ENCODE assay signal across 16 cellular contexts in genomic region chr6:147384737-147385710, GRCh38.
DNase-seq lines count a peak whose midpoint lies in the region; ATAC-seq and TF ChIP-seq lines count a peak whose summit lies in the region.
"Had no signal": no experiment of that assay in that cellular context is flagged by ENCODE, and none has a peak within 500 bp of the region (broad histone marks: within the 10 kb centered on the region; RNA-seq: fewer than 3 reads in every experiment).

No MANE protein-coding gene starts in this region.

- H3K4me3 ChIP-seq in mesenchymal stem cell (ENCODE audit: insufficient read depth in 1 of 2, low read depth in 1 of 2, low read length in 2 of 2): no peak overlapping the region
- no peak overlapping the region for H3K4me3 ChIP-seq in left ventricle myocardium inferior
- no peak overlapping the region for H3K4me3 ChIP-seq in dorsolateral prefrontal cortex
- H3K4me3 ChIP-seq: SK-N-MC had no signal

- H3K4me2 ChIP-seq in mesenchymal stem cell (ENCODE audit: low read length, poor library complexity, severe bottlenecking): no peak overlapping the region

- H3K4me1 ChIP-seq in mesenchymal stem cell (ENCODE audit: control insufficient read depth, insufficient read depth, low read depth, low read length): peaks cover 1% of the 10 kb centered on the region
- no peaks in the 10 kb centered on the region for H3K4me1 ChIP-seq in left ventricle myocardium inferior

- no peak for DNase-seq in activated CD4-positive, alpha-beta T cell treated with anti-CD3 and anti-CD28 coated beads for 36 hours
- DNase-seq in activated CD4-positive, alpha-beta T cell treated with anti-CD3 and anti-CD28 coated beads, Interleukin-2, amount 50 U/mL, for 48 hours: no peak
- DNase-seq in mesenchymal stem cell: peak; percentile 5
- no peak for DNase-seq in left ventricle myocardium inferior
- no peak for DNase-seq in GM13976 (ENCODE audit: low spot score)
- no peak for DNase-seq in dorsolateral prefrontal cortex
- DNase-seq: activated CD4-positive, alpha-beta T cell treated with anti-CD3 and anti-CD28 coated beads for 1 hour; Calu3; HCEC 1CT; NCI-H146; NCI-H774 had no signal

- H2AK5ac ChIP-seq in mesenchymal stem cell (ENCODE audit: low read length, severe bottlenecking): no peak overlapping the region

- H3K36me3 Mint-ChIP-seq in activated CD4-positive, alpha-beta T cell treated with anti-CD3 and anti-CD28 coated beads for 36 hours (ENCODE audit: low read depth): peaks cover 29% of the 10 kb centered on the region

- H2AFZ ChIP-seq in mesenchymal stem cell (ENCODE audit: low read depth, low read length): no peak overlapping the region

- no peak overlapping the region for H2BK15ac ChIP-seq in mesenchymal stem cell (ENCODE audit: low read depth, poor library complexity, severe bottlenecking)

- H3K9me3 ChIP-seq in mesenchymal stem cell (ENCODE audit: control insufficient read depth, low read length): no peaks in the 10 kb centered on the region
- H3K9me3 ChIP-seq in left ventricle myocardium inferior (replicated peaks): no peaks in the 10 kb centered on the region

- H3K14ac ChIP-seq in mesenchymal stem cell (ENCODE audit: low read length in 2 of 2): no peak overlapping the region

- H3K27me3 ChIP-seq in mesenchymal stem cell (ENCODE audit: control insufficient read depth in 1 of 2, insufficient read depth in 1 of 2, low read length in 2 of 2) (no peaks in the 10 kb centered on the region), left ventricle myocardium inferior (ENCODE audit: low read depth) (no peaks in the 10 kb centered on the region), dorsolateral prefrontal cortex (no peaks in the 10 kb centered on the region)

- no peaks in the 10 kb centered on the region for H3K9me3 Mint-ChIP-seq in activated CD4-positive, alpha-beta T cell treated with anti-CD3 and anti-CD28 coated beads for 36 hours (ENCODE audit: low read depth)

- H3K18ac ChIP-seq in mesenchymal stem cell (ENCODE audit: low read depth in 1 of 2, low read length in 2 of 2): no peak overlapping the region

- peaks cover 16% of the 10 kb centered on the region for H3K4me1 Mint-ChIP-seq in activated CD4-positive, alpha-beta T cell treated with anti-CD3 and anti-CD28 coated beads for 36 hours

- no peak overlapping the region for H3K4ac ChIP-seq in mesenchymal stem cell (ENCODE audit: low read depth in 1 of 2, low read length in 2 of 2)

- POLR2A ChIA-PET in activated CD4-positive, alpha-beta T cell treated with anti-CD3 and anti-CD28 coated beads for 36 hours (lab: Charles Lee): no interaction called here

- no peak overlapping the region for H3K23ac ChIP-seq in mesenchymal stem cell (ENCODE audit: low read length in 2 of 2)

- 91% methylated on average over 6 of the region's 6 CpGs for WGBS in mesenchymal stem cell

- H2BK120ac ChIP-seq in mesenchymal stem cell (ENCODE audit: low read depth, low read length): no peak overlapping the region

- no peaks in the 10 kb centered on the region for H3K27me3 Mint-ChIP-seq in activated CD4-positive, alpha-beta T cell treated with anti-CD3 and anti-CD28 coated beads for 36 hours

- H2BK12ac ChIP-seq in mesenchymal stem cell (ENCODE audit: low read length in 2 of 2): no peak overlapping the region

- peaks cover 3% of the 10 kb centered on the region for H3K79me1 ChIP-seq in mesenchymal stem cell (replicated peaks; ENCODE audit: low read length, poor library complexity, severe bottlenecking)

- ATAC-seq in activated CD4-positive, alpha-beta T cell treated with anti-CD3 and anti-CD28 coated beads for 36 hours: peak; percentile 42
- peak; percentile 66 for ATAC-seq in GM21723 (IDR thresholded peaks at IDR 0.05; ENCODE audit: unreplicated experiment)
- ATAC-seq in HG03280 (IDR thresholded peaks at IDR 0.05; ENCODE audit: unreplicated experiment): peak; percentile 52

- peaks cover 0 to 70% of the 10 kb centered on the region in 2 experiments for H3K36me3 ChIP-seq in mesenchymal stem cell (ENCODE audit: control insufficient read depth in 1 of 2, insufficient read depth in 2 of 2, low read depth in 1 of 2, low read length in 2 of 2)
- H3K36me3 ChIP-seq in left ventricle myocardium inferior: peaks cover 41% of the 10 kb centered on the region

- H4K8ac ChIP-seq in mesenchymal stem cell (ENCODE audit: low read length): no peak overlapping the region

- H4K91ac ChIP-seq in mesenchymal stem cell (ENCODE audit: low read length): no peak overlapping the region

- TF ChIP-seq CTCF in left ventricle myocardium inferior (IDR thresholded peaks at IDR 0.05; ENCODE audit: borderline replicate concordance): no peak
- TF ChIP-seq CTCF in GM13976 (IDR thresholded peaks at IDR 0.05; ENCODE audit: borderline replicate concordance, control extremely low read depth, extremely low read depth, insufficient read depth, missing control alignments): no peak
- no peak for TF ChIP-seq CTCF in dorsolateral prefrontal cortex (IDR thresholded peaks at IDR 0.05 in 54 of 56, conservative IDR thresholded peaks at IDR 0.05 in 2 of 56; ENCODE audit: low read depth in 1 of 56, partially characterized antibody in 56 of 56)

- no peak overlapping the region for H2BK5ac ChIP-seq in mesenchymal stem cell (ENCODE audit: low read depth, low read length, poor library complexity, severe bottlenecking)

- CTCF ChIA-PET in activated CD4-positive, alpha-beta T cell treated with anti-CD3 and anti-CD28 coated beads for 36 hours (lab: Charles Lee): no interaction called here

- H3K27ac ChIP-seq in mesenchymal stem cell (ENCODE audit: low read length, poor library complexity, severe bottlenecking) (no peak overlapping the region), left ventricle myocardium inferior (replicated peaks) (no peak overlapping the region), dorsolateral prefrontal cortex (peak overlapping the region in 1 of 59 donors; percentile 26)
- H3K27ac ChIP-seq: 22Rv1, SK-N-MC had no signal

- H3K9ac ChIP-seq in mesenchymal stem cell (ENCODE audit: low read length): no peak overlapping the region

- in situ Hi-C loops in GM13976 (cut with MboI; ENCODE audit: low sequenced_read_pairs, unreplicated experiment): no loop called here

- H3K4me3 Mint-ChIP-seq in activated CD4-positive, alpha-beta T cell treated with anti-CD3 and anti-CD28 coated beads for 36 hours: no peak overlapping the region

- H3K27ac Mint-ChIP-seq in activated CD4-positive, alpha-beta T cell treated with anti-CD3 and anti-CD28 coated beads for 36 hours: no peak overlapping the region
- H3K27ac Mint-ChIP-seq: activated naive CD4-positive, alpha-beta T cell treated with anti-CD3 and anti-CD28 coated beads, Interleukin-2, amount 50 U/mL, for 72 hours had no signal

- intact Hi-C loops in activated CD4-positive, alpha-beta T cell treated with anti-CD3 and anti-CD28 coated beads for 36 hours (cut with DNase I, micrococcal nuclease): loop anchor here in 1 of 2 experiments (5.0 kb wide), 1 partner anchor 528 kb away; no protein-coding TSS in a partner anchor
- intact Hi-C loops in left ventricle myocardium inferior (cut with micrococcal nuclease) (no loop called here), dorsolateral prefrontal cortex (cut with DNase I) (no loop called here)
